In genomic region chr21:36989699-36990507, GRCh38 we compare ENCODE assay signal across 8 cellular contexts. TPM values are rescaled to one million over a fixed set of nuclear protein-coding genes. Genes with fewer than 3 reads are reported as not detected.
DNase-seq lines count a peak whose midpoint lies in the region; ATAC-seq, FAIRE-seq and TF ChIP-seq lines count a peak whose summit lies in the region.

No MANE protein-coding gene starts in this region.

- peaks cover 0 to 14% (median 8%) of the 10 kb centered on the region in 10 experiments; a peak in 15 of 20 replicates for H3K4me1 ChIP-seq in BLaER1 treated with 17β-estradiol and CSF1 and Interleukin-3, amounts not matched to agents 10 nM and 100 nM

- peak; percentile 95 for TF ChIP-seq CTCF in chondrocyte (IDR thresholded peaks at IDR 0.05)

- H3K9me3 ChIP-seq in BLaER1 treated with 17β-estradiol and CSF1 and Interleukin-3, amounts not matched to agents 10 nM and 100 nM (replicated peaks in 1 of 11), result peaks cover 0 to 12% (median 4%) of the 10 kb centered on the region in 11 experiments; a peak in 6 of 22 replicates

- FAIRE-seq in GM19239 (lab: Jason Lieb, UNC), result peak; percentile 18

- peak overlapping the region; percentile 88 for H3K27ac Mint-ChIP-seq in activated CD4-positive, alpha-beta T cell treated with anti-CD3 and anti-CD28 coated beads for 36 hours
- H3K27ac Mint-ChIP-seq in chondrocyte (ENCODE audit: unreplicated experiment), result peak overlapping the region; percentile 90

- H3K27ac ChIP-seq in BLaER1 treated with 17β-estradiol and CSF1 and Interleukin-3, amounts not matched to agents 10 nM and 100 nM, result peak overlapping the region; percentile 72 to 87 (median 79)
- peak overlapping the region; percentile 90 for H3K27ac ChIP-seq in layer of hippocampus (ENCODE audit: low read depth, low read length)

- no peaks in the 10 kb centered on the region for H3K36me3 Mint-ChIP-seq in activated CD4-positive, alpha-beta T cell treated with anti-CD3 and anti-CD28 coated beads for 36 hours (ENCODE audit: low read depth)
- no peaks in the 10 kb centered on the region for H3K36me3 Mint-ChIP-seq in chondrocyte (ENCODE audit: low read depth)

- H3K27me3 ChIP-seq in BLaER1 treated with 17β-estradiol and CSF1 and Interleukin-3, amounts not matched to agents 10 nM and 100 nM, result no peaks in the 10 kb centered on the region
- no peaks in the 10 kb centered on the region for H3K27me3 ChIP-seq in layer of hippocampus (ENCODE audit: control insufficient read depth, insufficient read depth, low read length)

- H3K4me3 Mint-ChIP-seq in activated CD4-positive, alpha-beta T cell treated with anti-CD3 and anti-CD28 coated beads for 36 hours, result peak overlapping the region; percentile 71
- peak overlapping the region; percentile 79 for H3K4me3 Mint-ChIP-seq in chondrocyte (ENCODE audit: unreplicated experiment)

- peak; percentile 90 for ATAC-seq in HG03439 (IDR thresholded peaks at IDR 0.05; ENCODE audit: unreplicated experiment)
- peak; percentile 88 for ATAC-seq in activated CD4-positive, alpha-beta T cell treated with anti-CD3 and anti-CD28 coated beads for 36 hours

- H3K27me3 Mint-ChIP-seq in activated CD4-positive, alpha-beta T cell treated with anti-CD3 and anti-CD28 coated beads for 36 hours, result no peaks in the 10 kb centered on the region
- no peaks in the 10 kb centered on the region for H3K27me3 Mint-ChIP-seq in chondrocyte (ENCODE audit: low read depth)

- H3K9ac ChIP-seq in BLaER1 treated with 17β-estradiol and CSF1 and Interleukin-3, amounts not matched to agents 10 nM and 100 nM, result peak overlapping the region; percentile 68 to 85 (median 81)

- intact Hi-C loops in activated CD4-positive, alpha-beta T cell treated with anti-CD3 and anti-CD28 coated beads for 36 hours (cut with DNase I, micrococcal nuclease), result loop anchor here (1.0 to 5.0 kb wide), 9 partner anchors 13 to 573 kb away; partner anchors contain the start of genes PIGP (in 2 of the 2), TTC3 (in 2 of the 2), DYRK1A (in 1 of the 2) and HLCS (in 1 of the 2)

- H4K20me1 ChIP-seq in BLaER1 treated with 17β-estradiol and CSF1 and Interleukin-3, amounts not matched to agents 10 nM and 100 nM, result no peaks in the 10 kb centered on the region

- POLR2A ChIA-PET in activated CD4-positive, alpha-beta T cell treated with anti-CD3 and anti-CD28 coated beads for 36 hours (lab: Charles Lee), result interaction anchor here (1.0 kb wide), 1 partner anchor 23 kb away, joined by 3 read pairs; the partner anchor contains the start of gene HLCS

- DNase-seq in GM19239 (ENCODE audit: insufficient read length, low spot score) (peak; percentile 92), NCI-H460 (ENCODE audit: extremely low read depth, low read depth) (peak; percentile 82), chondrocyte (ENCODE audit: low spot score) (no peak)
- DNase-seq in activated CD4-positive, alpha-beta T cell treated with anti-CD3 and anti-CD28 coated beads for 36 hours, result peak; percentile 94
- DNase-seq in stimulated activated CD4-positive, alpha-beta T cell treated with anti-CD3 and anti-CD28 coated beads, Interleukin-1b, Interleukin-23, amount 100 ng/mL, for 24 hours (ENCODE audit: low read depth in 4 of 4, low spot score in 1 of 4), result peak; percentile 78 to 90 (median 80)

- H3K36me3 ChIP-seq in BLaER1 treated with 17β-estradiol and CSF1 and Interleukin-3, amounts not matched to agents 10 nM and 100 nM, result no peaks in the 10 kb centered on the region

- CTCF ChIA-PET in activated CD4-positive, alpha-beta T cell treated with anti-CD3 and anti-CD28 coated beads for 36 hours (lab: Charles Lee), result interaction anchor here (0.6 to 3.5 kb wide), 14 partner anchors 9 to 933 kb away, joined by 3 to 22 read pairs (median 4); partner anchors contain the start of gene HLCS

- H3K4me3 ChIP-seq in BLaER1 treated with 17β-estradiol and CSF1 and Interleukin-3, amounts not matched to agents 10 nM and 100 nM, result peak overlapping the region; percentile 50 to 71 (median 60)

- peaks cover 47% of the 10 kb centered on the region for H3K4me1 Mint-ChIP-seq in activated CD4-positive, alpha-beta T cell treated with anti-CD3 and anti-CD28 coated beads for 36 hours
- H3K4me1 Mint-ChIP-seq in chondrocyte (ENCODE audit: low read depth), result peaks cover 7% of the 10 kb centered on the region

- H3K9me3 Mint-ChIP-seq in activated CD4-positive, alpha-beta T cell treated with anti-CD3 and anti-CD28 coated beads for 36 hours (ENCODE audit: low read depth), result no peaks in the 10 kb centered on the region
- no peaks in the 10 kb centered on the region for H3K9me3 Mint-ChIP-seq in chondrocyte (ENCODE audit: low read depth)

- H3K4me2 ChIP-seq in BLaER1 treated with 17β-estradiol and CSF1 and Interleukin-3, amounts not matched to agents 10 nM and 100 nM, result peak overlapping the region; percentile 47 to 92 (median 76)

RNA-seq across cellular contexts. Expression of gene RIPPLY3, which starts 16.6 kb away (rescaled TPM):
- 0.20 TPM in 2 replicates for total RNA-seq in NCI-H460 (2014; rRNA removed; shearing (Covaris generic))
- 0.08 and 0.53 TPM in 2 replicates for polyA plus RNA-seq in NCI-H460 (2014; cell fraction: nucleus; rRNA removed)
- total RNA-seq in activated CD4-positive, alpha-beta T cell treated with anti-CD3 and anti-CD28 coated beads for 36 hours, result under 1 TPM in 1 of 2 experiments, not detected in 1; 0.16 TPM
- total RNA-seq in chondrocyte, result 0.21 to 0.37 TPM in 2 of 3 replicates, not detected in the other

RNA-seq across cellular contexts. Expression of gene HLCS, which starts 23.4 kb away (rescaled TPM):
- 25.8 and 29.2 TPM in 2 replicates for total RNA-seq in NCI-H460 (2014; rRNA removed; shearing (Covaris generic))
- 11.2 and 14.1 TPM in 2 replicates for polyA plus RNA-seq in NCI-H460 (2014; cell fraction: nucleus; rRNA removed)
- 10 to 100 TPM; 14.3 to 15.0 TPM for total RNA-seq in activated CD4-positive, alpha-beta T cell treated with anti-CD3 and anti-CD28 coated beads for 36 hours
- 27.0 to 32.9 TPM (median 30.4 TPM) in 3 replicates for total RNA-seq in chondrocyte
